In the genomic region with DNA sequence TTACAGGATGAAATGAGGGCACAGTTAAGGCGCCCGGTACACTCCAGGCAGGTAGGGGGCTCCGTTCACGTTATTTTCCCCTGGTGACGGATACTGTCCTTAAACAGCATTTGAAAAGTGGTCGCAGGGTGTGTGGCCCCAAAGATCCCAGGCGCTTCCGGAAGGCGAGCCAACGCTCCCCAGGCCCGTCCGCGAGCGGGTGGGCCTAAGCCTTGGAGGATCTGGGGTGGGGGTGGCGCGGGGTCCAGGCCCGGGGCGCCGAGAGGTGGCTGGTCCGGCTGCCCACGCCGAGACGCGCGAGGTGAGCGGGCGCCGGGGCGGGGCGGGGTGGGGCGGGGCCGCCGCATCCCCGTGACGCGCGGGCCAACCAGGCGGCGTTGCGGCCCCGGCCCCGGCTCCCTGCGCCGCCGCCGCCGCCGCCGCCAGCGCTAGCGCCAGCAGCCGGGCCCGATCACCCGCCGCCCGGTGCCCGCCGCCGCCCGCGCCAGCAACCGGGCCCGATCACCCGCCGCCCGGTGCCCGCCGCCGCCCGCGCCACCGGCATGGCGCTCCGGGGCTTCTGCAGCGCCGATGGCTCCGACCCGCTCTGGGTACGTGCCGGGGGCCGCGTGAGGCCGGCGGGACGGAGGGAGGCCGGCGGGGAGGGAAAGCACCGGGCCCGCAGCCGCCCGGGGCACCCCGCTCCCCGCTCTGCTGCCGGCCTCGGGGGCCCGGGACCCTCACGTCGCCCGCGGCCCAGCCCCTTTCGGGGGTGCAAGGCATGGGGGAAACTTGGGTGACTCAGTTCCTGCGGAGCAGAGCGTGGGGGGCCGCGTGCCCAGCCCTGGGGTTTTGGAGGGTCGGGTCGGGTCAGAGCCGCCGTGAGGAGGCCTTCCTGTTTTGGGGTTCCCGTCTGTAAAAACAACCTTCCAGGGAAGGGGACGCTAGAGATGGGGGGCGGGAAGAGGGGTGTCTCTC, we compare ENCODE assay signal across 8 cellular contexts. TPM values are rescaled to one million over a fixed set of nuclear protein-coding genes. Genes with fewer than 3 reads are reported as not detected.
A peak's percentile ranks its signal among the peaks of the same experiment; 100 is the strongest.
DNase-seq lines count a peak whose midpoint lies in the region; ATAC-seq and TF ChIP-seq lines count a peak whose summit lies in the region.

ABCC1 (plus strand) TSS at position 407 of the 957 bp plus-strand sequence; CDS start at position 543, 136 bp downstream.

- no peaks in the 10 kb centered on the region for H3K9me3 Mint-ChIP-seq in activated naive CD4-positive, alpha-beta T cell treated with anti-CD3 and anti-CD28 coated beads, Interleukin-2, amount 10 ng/mL, durations not matched to agents 7 days and 5 days

- DNase-seq in NCI-H2107 (lab: John Stamatoyannopoulos, UW) (peak; percentile 30), NCI-H2107 treated with DMSO at 0.1 percent for 48 hours (lab: John Stamatoyannopoulos, UW; ENCODE audit: unreplicated experiment) (no peak), SJCRH30 (peak; percentile 15 to 48), cardiac muscle cell (ENCODE audit: low read depth in 1 of 2, low spot score in 1 of 2) (peak; percentile 48 to 73), prostate gland (ENCODE audit: low spot score) (peak; percentile 40), aorta (peak; percentile 54 to 81)
- DNase-seq in activated naive CD4-positive, alpha-beta T cell treated with anti-CD3 and anti-CD28 coated beads, Interleukin-2, amount 10 ng/mL, durations not matched to agents 7 days and 5 days: peak; percentile 63

- CTCF ChIA-PET in activated naive CD4-positive, alpha-beta T cell treated with anti-CD3 and anti-CD28 coated beads, Interleukin-2, amount 10 ng/mL, durations not matched to agents 7 days and 5 days (lab: Charles Lee): interaction anchor here (0.9 to 1.4 kb wide), 2 partner anchors 7 to 70 kb away, joined by 3 read pairs; no protein-coding TSS in a partner anchor

- H3K27ac Mint-ChIP-seq in activated naive CD4-positive, alpha-beta T cell treated with anti-CD3 and anti-CD28 coated beads, Interleukin-2, amount 10 ng/mL, durations not matched to agents 7 days and 5 days: peak within 1 kb of the TSS; percentile 97

- H3K27ac ChIP-seq in SJCRH30: peak within 1 kb of the TSS; percentile 52
- H3K27ac ChIP-seq in cardiac muscle cell: peak within 1 kb of the TSS; percentile 50
- peak within 1 kb of the TSS; percentile 85 to 90 for H3K27ac ChIP-seq in prostate gland
- peak within 1 kb of the TSS; percentile 56 to 73 for H3K27ac ChIP-seq in aorta (ENCODE audit: low read depth in 1 of 2, low read length in 2 of 2)

- TF ChIP-seq CTCF in cardiac muscle cell (IDR thresholded peaks at IDR 0.05; ENCODE audit: low read depth, low read length) (no peak), prostate gland (IDR thresholded peaks at IDR 0.05) (peak in 2 of 4 experiments; percentile 4 to 20)

- H3K36me3 ChIP-seq in SJCRH30 (no peaks in the 10 kb centered on the region), cardiac muscle cell (no peaks in the 10 kb centered on the region), prostate gland (no peaks in the 10 kb centered on the region), aorta (ENCODE audit: control insufficient read depth in 1 of 2, insufficient read depth in 2 of 2, low read length in 1 of 2) (no peaks in the 10 kb centered on the region)

- no peaks in the 10 kb centered on the region for H3K9me3 ChIP-seq in SJCRH30 (replicated peaks)
- no peaks in the 10 kb centered on the region for H3K9me3 ChIP-seq in cardiac muscle cell (ENCODE audit: low read depth)
- no peaks in the 10 kb centered on the region for H3K9me3 ChIP-seq in prostate gland
- H3K9me3 ChIP-seq in aorta (ENCODE audit: control insufficient read depth, low read length): no peaks in the 10 kb centered on the region

- ATAC-seq in HG03066 (IDR thresholded peaks at IDR 0.05; ENCODE audit: low read depth, unreplicated experiment) (peak; percentile 67), aorta (ENCODE audit: low FRiP score) (peak; percentile 57)

- no peak for TF ChIP-seq POLR2A in prostate gland (IDR thresholded peaks at IDR 0.05)

- H3K4me3 Mint-ChIP-seq in activated naive CD4-positive, alpha-beta T cell treated with anti-CD3 and anti-CD28 coated beads, Interleukin-2, amount 10 ng/mL, durations not matched to agents 7 days and 5 days: peak within 1 kb of the TSS; percentile 98

- H3K27me3 ChIP-seq in SJCRH30: no peaks in the 10 kb centered on the region
- peaks cover 5% of the 10 kb centered on the region for H3K27me3 ChIP-seq in cardiac muscle cell
- no peaks in the 10 kb centered on the region for H3K27me3 ChIP-seq in prostate gland (replicated peaks; ENCODE audit: insufficient read depth)
- no peaks in the 10 kb centered on the region for H3K27me3 ChIP-seq in aorta (ENCODE audit: control insufficient read depth in 1 of 2, insufficient read depth in 2 of 2, low read length in 1 of 2)

- intact Hi-C loops in prostate gland (cut with DNase I): loop anchor here (5.0 to 10.0 kb wide), 3 partner anchors 48 to 115 kb away; no protein-coding TSS in a partner anchor
- intact Hi-C loops in aorta (cut with DNase I): loop anchor here (5.0 to 10.0 kb wide), 5 partner anchors 38 to 123 kb away; no protein-coding TSS in a partner anchor

- peaks cover 17% of the 10 kb centered on the region for H3K36me3 Mint-ChIP-seq in activated naive CD4-positive, alpha-beta T cell treated with anti-CD3 and anti-CD28 coated beads, Interleukin-2, amount 10 ng/mL, durations not matched to agents 7 days and 5 days

- H3K27me3 Mint-ChIP-seq in activated naive CD4-positive, alpha-beta T cell treated with anti-CD3 and anti-CD28 coated beads, Interleukin-2, amount 10 ng/mL, durations not matched to agents 7 days and 5 days: peaks cover 3% of the 10 kb centered on the region

- H3K4me3 ChIP-seq in SJCRH30: peak within 1 kb of the TSS; percentile 73
- peak within 1 kb of the TSS; percentile 99 for H3K4me3 ChIP-seq in cardiac muscle cell
- H3K4me3 ChIP-seq in prostate gland: peak within 1 kb of the TSS; percentile 71 to 87
- H3K4me3 ChIP-seq in aorta (ENCODE audit: low read length in 2 of 2): peak within 1 kb of the TSS; percentile 61 to 98

- H3K4me1 ChIP-seq in SJCRH30 (peaks cover 10% of the 10 kb centered on the region), cardiac muscle cell (ENCODE audit: low read depth) (peaks cover 16% of the 10 kb centered on the region), prostate gland (replicated peaks) (peaks cover 13% of the 10 kb centered on the region), aorta (ENCODE audit: control insufficient read depth in 1 of 2, insufficient read depth in 2 of 2, low read length in 2 of 2) (peaks cover 0 to 6% of the 10 kb centered on the region in 2 donors)

- WGBS in prostate gland: under 1% methylated on average over 67 of the region's 112 CpGs
- 0 to 1% methylated on average over 49 to 112 of the region's 112 CpGs for WGBS in aorta, 2 donors

- peaks cover 41% of the 10 kb centered on the region for H3K4me1 Mint-ChIP-seq in activated naive CD4-positive, alpha-beta T cell treated with anti-CD3 and anti-CD28 coated beads, Interleukin-2, amount 10 ng/mL, durations not matched to agents 7 days and 5 days

RNA-seq across cellular contexts. Expression of gene ABCC1, which starts in this region (rescaled TPM):
- total RNA-seq in SJCRH30 (2014; rRNA removed; shearing (Covaris generic)): 10.0 and 10.1 TPM in 2 replicates
- total RNA-seq in cardiac muscle cell (17.7 and 31.0 TPM in 2 replicates), prostate gland (10 to 100 TPM; 33.4 to 87.7 TPM), aorta (10 to 100 TPM; 56.5 to 61.9 TPM)
- polyA plus RNA-seq in cardiac muscle cell (14.2 and 14.5 TPM in 2 replicates), aorta (10 to 100 TPM in 1 of 2 donors, 1 to 10 TPM in 1; 2.9 to 30.8 TPM)
